Comparison of ENCODE assay signal across 10 cellular contexts in genomic region chr1:42319871-42320484, GRCh38.
DNase-seq lines count a peak whose midpoint lies in the region; ATAC-seq and TF ChIP-seq lines count a peak whose summit lies in the region.
"Had no signal": no experiment of that assay in that cellular context is flagged by ENCODE, and none has a peak within 500 bp of the region (broad histone marks: within the 10 kb centered on the region; RNA-seq: fewer than 3 reads in every experiment).

No MANE protein-coding gene starts in this region.

- H3K4me3 ChIP-seq in HEK293 (ENCODE audit: low read depth, low read length) (no peak overlapping the region), parathyroid adenoma (ENCODE audit: low read depth, low read length) (no peak overlapping the region)
- H3K4me3 ChIP-seq: lung had no signal

- no peaks in the 10 kb centered on the region for H3K27me3 Mint-ChIP-seq in T-helper 2 cell treated with Interferon-gamma antibody and Interleukin-4, amounts not matched to agents 5 μg/mL and 100 μg/mL, for 36 hours (ENCODE audit: low read depth)

- peak overlapping the region; percentile 80 for H3K27ac Mint-ChIP-seq in T-helper 2 cell treated with Interferon-gamma antibody and Interleukin-4, amounts not matched to agents 5 μg/mL and 100 μg/mL, for 36 hours

- peaks cover 12% of the 10 kb centered on the region for H3K79me2 ChIP-seq in parathyroid adenoma

- peak overlapping the region; percentile 18 for H3K4me2 ChIP-seq in parathyroid adenoma (ENCODE audit: low read length)

- CTCF ChIA-PET in HEK293 (lab: Yijun Ruan, JAX), result no interaction called here

- H3K36me3 Mint-ChIP-seq in T-helper 2 cell treated with Interferon-gamma antibody and Interleukin-4, amounts not matched to agents 5 μg/mL and 100 μg/mL, for 36 hours (ENCODE audit: low read depth), result peaks cover 12% of the 10 kb centered on the region

- no peak for DNase-seq in T-helper 2 cell treated with Interferon-gamma antibody and Interleukin-4, amounts not matched to agents 5 μg/mL and 100 μg/mL, for 36 hours (ENCODE audit: low spot score)
- peak; percentile 16 for DNase-seq in effector CD4-positive, alpha-beta T cell
- DNase-seq in hippocampal formation (lab: John Stamatoyannopoulos, UW), result no peak
- DNase-seq in medulla oblongata (ENCODE audit: extremely low spot score), result no peak
- no peak for DNase-seq in NCI-H146 treated with DMSO at 0.1 percent for 48 hours (lab: John Stamatoyannopoulos, UW; ENCODE audit: unreplicated experiment)
- DNase-seq: NCI-H1436 had no signal

- H3K9me3 ChIP-seq in HEK293 (ENCODE audit: control insufficient read depth, insufficient read depth, low read depth, low read length) (no peaks in the 10 kb centered on the region), parathyroid adenoma (ENCODE audit: control insufficient read depth, low read length) (no peaks in the 10 kb centered on the region)

- no peak overlapping the region for H3K9ac ChIP-seq in parathyroid adenoma

- H3K9me3 Mint-ChIP-seq in T-helper 2 cell treated with Interferon-gamma antibody and Interleukin-4, amounts not matched to agents 5 μg/mL and 100 μg/mL, for 36 hours, result no peaks in the 10 kb centered on the region

- ATAC-seq in GM18511 (IDR thresholded peaks at IDR 0.05; ENCODE audit: unreplicated experiment), result no peak

- TF ChIP-seq CTCF in HEK293 (tag by site-specific recombination; IDR thresholded peaks at IDR 0.05), result no peak
- TF ChIP-seq CTCF in parathyroid adenoma (IDR thresholded peaks at IDR 0.05), result no peak

- H3K4me1 ChIP-seq in HEK293 (ENCODE audit: control insufficient read depth, insufficient read depth, low read length) (peaks cover 19% of the 10 kb centered on the region), parathyroid adenoma (peaks cover 3% of the 10 kb centered on the region)

- H3K36me3 ChIP-seq in HEK293 (ENCODE audit: control insufficient read depth in 2 of 2, insufficient read depth in 1 of 2, low read length in 2 of 2), result no peaks in the 10 kb centered on the region
- no peaks in the 10 kb centered on the region for H3K36me3 ChIP-seq in parathyroid adenoma (ENCODE audit: control insufficient read depth, insufficient read depth, low read length)

- no peak overlapping the region for H3K27ac ChIP-seq in HEK293 (ENCODE audit: extremely low read depth, low read depth, low read length)
- H3K27ac ChIP-seq in parathyroid adenoma, result no peak overlapping the region

- POLR2A ChIA-PET in HEK293 (lab: Yijun Ruan, JAX), result interaction anchor here (0.9 kb wide), 1 partner anchor 447 kb away, joined by 3 read pairs; the partner anchor contains the start of genes C1orf50 and P3H1

- H2AFZ ChIP-seq in parathyroid adenoma, result no peak overlapping the region

- H3K27me3 ChIP-seq in parathyroid adenoma (ENCODE audit: control insufficient read depth, insufficient read depth, low read length), result no peaks in the 10 kb centered on the region

- H3K4me1 Mint-ChIP-seq in T-helper 2 cell treated with Interferon-gamma antibody and Interleukin-4, amounts not matched to agents 5 μg/mL and 100 μg/mL, for 36 hours (ENCODE audit: low read depth), result peaks cover 50% of the 10 kb centered on the region

- H3K4me3 Mint-ChIP-seq in T-helper 2 cell treated with Interferon-gamma antibody and Interleukin-4, amounts not matched to agents 5 μg/mL and 100 μg/mL, for 36 hours, result peak overlapping the region; percentile 75

TF ChIP-seq in HEK293, 187 proteins besides CTCF, POLR2A, EP300 and RAD21:
- TF ChIP-seq ZEB2 (tag by site-specific recombination; IDR thresholded peaks at IDR 0.05) (0 out of 2 replicates have a peak, but pooled peaks have one; percentile 15), ZNF335 (tag by site-specific recombination; conservative IDR thresholded peaks at IDR 0.05) (peak; percentile 17; the same call in 1 of the 2 replicates), ZNF585B (tag by site-specific recombination; IDR thresholded peaks at IDR 0.05) (no peak), ZNF664 (tag by site-specific recombination; IDR thresholded peaks at IDR 0.05) (0 out of 2 replicates have a peak, but pooled peaks have one; percentile 4), ZNF639 (tag by site-specific recombination; IDR thresholded peaks at IDR 0.05) (no peak), ZBTB17 (tag by site-specific recombination; IDR thresholded peaks at IDR 0.05) (peak; percentile 75), GFI1B (tag by site-specific recombination; IDR thresholded peaks at IDR 0.05) (no peak), ZBTB21 (tag by site-specific recombination; IDR thresholded peaks at IDR 0.05) (no peak)
- TF ChIP-seq, protein P1, sequence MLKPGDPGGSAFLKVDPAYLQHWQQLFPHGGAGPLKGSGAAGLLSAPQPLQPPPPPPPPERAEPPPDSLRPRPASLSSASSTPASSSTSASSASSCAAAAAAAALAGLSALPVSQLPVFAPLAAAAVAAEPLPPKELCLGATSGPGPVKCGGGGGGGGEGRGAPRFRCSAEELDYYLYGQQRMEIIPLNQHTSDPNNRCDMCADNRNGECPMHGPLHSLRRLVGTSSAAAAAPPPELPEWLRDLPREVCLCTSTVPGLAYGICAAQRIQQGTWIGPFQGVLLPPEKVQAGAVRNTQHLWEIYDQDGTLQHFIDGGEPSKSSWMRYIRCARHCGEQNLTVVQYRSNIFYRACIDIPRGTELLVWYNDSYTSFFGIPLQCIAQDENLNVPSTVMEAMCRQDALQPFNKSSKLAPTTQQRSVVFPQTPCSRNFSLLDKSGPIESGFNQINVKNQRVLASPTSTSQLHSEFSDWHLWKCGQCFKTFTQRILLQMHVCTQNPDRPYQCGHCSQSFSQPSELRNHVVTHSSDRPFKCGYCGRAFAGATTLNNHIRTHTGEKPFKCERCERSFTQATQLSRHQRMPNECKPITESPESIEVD (tag by site-specific recombination; IDR thresholded peaks at IDR 0.05), result peak; percentile 39; the same call in 1 of the 2 replicates
